ENCODE assay signal across 9 cellular contexts in genomic region chr10:97553575-97554100, GRCh38. TPM values are rescaled to one million over a fixed set of nuclear protein-coding genes. Genes with fewer than 3 reads are reported as not detected.
DNase-seq lines count a peak whose midpoint lies in the region; ATAC-seq lines count a peak whose summit lies in the region.
"Had no signal": no experiment of that assay in that cellular context is flagged by ENCODE, and none has a peak within 500 bp of the region (broad histone marks: within the 10 kb centered on the region; RNA-seq: fewer than 3 reads in every experiment).

No MANE protein-coding gene starts in this region.

- H3K4me3 ChIP-seq in H7 (ENCODE audit: insufficient read depth, low read depth, low read length): no peak overlapping the region

- peaks cover 1% of the 10 kb centered on the region for H3K9me3 Mint-ChIP-seq in memory B cell

- peak; percentile 87 for ATAC-seq in memory B cell (ENCODE audit: low read depth)

- no peaks in the 10 kb centered on the region for H3K27me3 Mint-ChIP-seq in memory B cell

- H3K27me3 ChIP-seq in H7 (ENCODE audit: control insufficient read depth, insufficient read depth, low read length): no peaks in the 10 kb centered on the region

- DNase-seq in DMS153 (lab: John Stamatoyannopoulos, UW): peak; percentile 27
- peak; percentile 88 for DNase-seq in H7
- peak; percentile 6 for DNase-seq in NCI-H345 treated with DMSO at 0.1 percent for 48 hours (lab: John Stamatoyannopoulos, UW; ENCODE audit: unreplicated experiment)
- peak; percentile 60 to 61 for DNase-seq in activated CD4-positive, alpha-beta T cell treated with anti-CD3 and anti-CD28 coated beads, Interleukin-2, amount 50 U/mL, for 4 hours
- peak; percentile 6 for DNase-seq in effector CD8-positive, alpha-beta T cell (lab: John Stamatoyannopoulos, UW)
- peak; percentile 21 to 29 for DNase-seq in memory B cell (ENCODE audit: low spot score in 2 of 2)
- DNase-seq in stimulated activated CD8-positive, alpha-beta memory T cell treated with anti-CD3 and anti-CD28 coated beads, Interleukin-4, amount 100 ng/mL, for 1 hour (ENCODE audit: low read depth in 2 of 2, low spot score in 1 of 2): peak; percentile 25 to 35
- no peak for DNase-seq in SHP77 treated with DMSO at 0.1 percent for 48 hours (lab: John Stamatoyannopoulos, UW)

- H3K4me1 Mint-ChIP-seq in memory B cell: peaks cover 3% of the 10 kb centered on the region

- no peaks in the 10 kb centered on the region for H3K36me3 ChIP-seq in H7 (replicated peaks; ENCODE audit: control insufficient read depth, insufficient read depth, low read length)

- H3K27ac Mint-ChIP-seq in memory B cell: no peak overlapping the region
- H3K27ac Mint-ChIP-seq: T-helper 1 cell treated with Interleukin-12 subunit alpha and Interleukin-12 subunit beta and Interleukin-4 antibody, amounts not matched to agents 30 μg/mL and 1 μg/mL, for 36 hours had no signal

- H3K36me3 Mint-ChIP-seq in memory B cell: peaks cover 2% of the 10 kb centered on the region

- H3K4me3 Mint-ChIP-seq in memory B cell: no peak overlapping the region
- H3K4me3 Mint-ChIP-seq: T-helper 1 cell treated with Interleukin-12 subunit alpha and Interleukin-12 subunit beta and Interleukin-4 antibody, amounts not matched to agents 30 μg/mL and 1 μg/mL, for 36 hours had no signal

RNA-seq across cellular contexts. Expression of gene ANKRD2, which starts 18.9 kb away (rescaled TPM):
- total RNA-seq in H7 (2014; rRNA removed; shearing (Covaris generic)): not detected in 2 replicates

RNA-seq across cellular contexts. Expression of gene HOGA1, which starts 30.6 kb away (rescaled TPM):
- 0.37 TPM in 1 of 2 replicates, not detected in the other for total RNA-seq in H7 (2014; rRNA removed; shearing (Covaris generic))

RNA-seq across cellular contexts. Expression of gene C10orf62, which starts 35.9 kb away (rescaled TPM):
- not detected in 2 replicates for total RNA-seq in H7 (2014; rRNA removed; shearing (Covaris generic))

RNA-seq across cellular contexts. Expression of gene UBTD1, which starts 54.9 kb away (rescaled TPM):
- 30.2 and 33.4 TPM in 2 replicates for total RNA-seq in H7 (2014; rRNA removed; shearing (Covaris generic))

RNA-seq across cellular contexts. Expression of gene MMS19, which starts 55.4 kb away (rescaled TPM):
- total RNA-seq in H7 (2014; rRNA removed; shearing (Covaris generic)): 177 and 188 TPM in 2 replicates
